ENCODE assay signal across 20 cellular contexts in genomic region chr4:136443006-136443405, GRCh38.
A peak's percentile ranks its signal among the peaks of the same experiment; 100 is the strongest.
DNase-seq lines count a peak whose midpoint lies in the region; ATAC-seq and TF ChIP-seq lines count a peak whose summit lies in the region.
"Had no signal": no experiment of that assay in that cellular context is flagged by ENCODE, and none has a peak within 500 bp of the region (broad histone marks: within the 10 kb centered on the region; RNA-seq: fewer than 3 reads in every experiment).

No MANE protein-coding gene starts in this region.

- H3K36me3 ChIP-seq in naive thymus-derived CD4-positive, alpha-beta T cell (ENCODE audit: control insufficient read depth in 2 of 3, insufficient read depth in 3 of 3, low read length in 3 of 3) = no peaks in the 10 kb centered on the region
- no peaks in the 10 kb centered on the region for H3K36me3 ChIP-seq in upper lobe of right lung
- H3K36me3 ChIP-seq in WERI-Rb-1 = no peaks in the 10 kb centered on the region
- H3K36me3 ChIP-seq: BE2C; BLaER1 treated with 17β-estradiol and CSF1 and Interleukin-3, amounts not matched to agents 10 nM and 100 nM had no signal

- POLR2A ChIA-PET in naive thymus-derived CD4-positive, alpha-beta T cell (lab: Charles Lee) = no interaction called here

- no peak overlapping the region for H3K27ac ChIP-seq in naive thymus-derived CD4-positive, alpha-beta T cell (ENCODE audit: low read depth, low read length)
- H3K27ac ChIP-seq in upper lobe of right lung = no peak overlapping the region
- no peak overlapping the region for H3K27ac ChIP-seq in WERI-Rb-1
- H3K27ac ChIP-seq: 22Rv1; BLaER1 treated with 17β-estradiol and CSF1 and Interleukin-3, amounts not matched to agents 10 nM and 100 nM had no signal

- H3K9me3 Mint-ChIP-seq in naive thymus-derived CD4-positive, alpha-beta T cell = peaks cover 0 to 4% (median 0%) of the 10 kb centered on the region in 11 donors
- H3K9me3 Mint-ChIP-seq: CD4-positive, alpha-beta T cell had no signal

- H3K36me3 Mint-ChIP-seq in naive thymus-derived CD4-positive, alpha-beta T cell = no peaks in the 10 kb centered on the region
- H3K36me3 Mint-ChIP-seq: CD14-positive monocyte; CD8-positive, alpha-beta memory T cell had no signal

- H3K27ac Mint-ChIP-seq in naive thymus-derived CD4-positive, alpha-beta T cell = no peak overlapping the region
- H3K27ac Mint-ChIP-seq: CD14-positive monocyte; CD4-positive, alpha-beta T cell; CD8-positive, alpha-beta memory T cell; GM23338 had no signal

- intact Hi-C loops in cardiac septum (cut with DNase I) (no loop called here), left cardiac atrium (cut with DNase I) (no loop called here), upper lobe of right lung (cut with DNase I) (no loop called here)
- intact Hi-C loops in naive thymus-derived CD4-positive, alpha-beta T cell (cut with micrococcal nuclease) = no loop called here

- ATAC-seq in left cardiac atrium (no peak), upper lobe of right lung (peak; percentile 17)
- peak; percentile 20 for ATAC-seq in naive thymus-derived CD4-positive, alpha-beta T cell
- ATAC-seq: GM23338 had no signal

- no peaks in the 10 kb centered on the region for H3K4me1 Mint-ChIP-seq in naive thymus-derived CD4-positive, alpha-beta T cell
- H3K4me1 Mint-ChIP-seq: CD14-positive monocyte; CD8-positive, alpha-beta memory T cell; GM23338 had no signal

- H3K4me3 Mint-ChIP-seq in naive thymus-derived CD4-positive, alpha-beta T cell = no peak overlapping the region
- H3K4me3 Mint-ChIP-seq: CD14-positive monocyte; CD4-positive, alpha-beta T cell; CD8-positive, alpha-beta memory T cell; GM23338 had no signal

- H3K27me3 ChIP-seq in naive thymus-derived CD4-positive, alpha-beta T cell (ENCODE audit: control insufficient read depth in 2 of 2, insufficient read depth in 2 of 2, low read length in 2 of 2) = no peaks in the 10 kb centered on the region
- no peaks in the 10 kb centered on the region for H3K27me3 ChIP-seq in upper lobe of right lung
- no peaks in the 10 kb centered on the region for H3K27me3 ChIP-seq in WERI-Rb-1 (ENCODE audit: insufficient read depth, low read depth, severe bottlenecking)
- H3K27me3 ChIP-seq: BE2C; BLaER1 treated with 17β-estradiol and CSF1 and Interleukin-3, amounts not matched to agents 10 nM and 100 nM had no signal

- no peaks in the 10 kb centered on the region for H3K27me3 Mint-ChIP-seq in naive thymus-derived CD4-positive, alpha-beta T cell
- H3K27me3 Mint-ChIP-seq: CD4-positive, alpha-beta T cell; CD8-positive, alpha-beta memory T cell had no signal

- H3K4me1 ChIP-seq in naive thymus-derived CD4-positive, alpha-beta T cell (ENCODE audit: control insufficient read depth in 2 of 2, insufficient read depth in 2 of 2, low read length in 2 of 2) = no peaks in the 10 kb centered on the region
- H3K4me1 ChIP-seq in upper lobe of right lung = no peaks in the 10 kb centered on the region
- H3K4me1 ChIP-seq: BE2C; BLaER1 treated with 17β-estradiol and CSF1 and Interleukin-3, amounts not matched to agents 10 nM and 100 nM had no signal

- CTCF ChIA-PET in naive thymus-derived CD4-positive, alpha-beta T cell (lab: Charles Lee) = no interaction called here

- no peak overlapping the region for H3K4me3 ChIP-seq in naive thymus-derived CD4-positive, alpha-beta T cell (ENCODE audit: low read length)
- H3K4me3 ChIP-seq in upper lobe of right lung (no peak overlapping the region), WERI-Rb-1 (ENCODE audit: low read depth, low read length) (no peak overlapping the region)
- H3K4me3 ChIP-seq: BLaER1 treated with 17β-estradiol and CSF1 and Interleukin-3, amounts not matched to agents 10 nM and 100 nM; GM23338 had no signal

- TF ChIP-seq CTCF in upper lobe of right lung (IDR thresholded peaks at IDR 0.05) (no peak), WERI-Rb-1 (IDR thresholded peaks at IDR 0.05; ENCODE audit: low read depth, low read length) (no peak)

- DNase-seq in cardiac septum (ENCODE audit: low spot score) (peak; percentile 68), left cardiac atrium (no peak), upper lobe of right lung (no peak), WERI-Rb-1 (no peak)
- no peak for DNase-seq in naive thymus-derived CD4-positive, alpha-beta T cell
- DNase-seq in activated CD8-positive, alpha-beta memory T cell treated with anti-CD3 and anti-CD28 coated beads, Interleukin-2, amount 50 U/mL, for 48 hours = no peak
- DNase-seq: AML-193; BE2C; CD4-positive, alpha-beta T cell; CD8-positive, alpha-beta memory T cell; DMS 273 treated with DMSO at 0.1 percent for 48 hours; DMS79; EL; GF-D8; H7; HCEC 1CT had no signal

- no peaks in the 10 kb centered on the region for H3K9me3 ChIP-seq in naive thymus-derived CD4-positive, alpha-beta T cell (ENCODE audit: control insufficient read depth in 2 of 3, low read length in 3 of 3)
- H3K9me3 ChIP-seq in upper lobe of right lung (no peaks in the 10 kb centered on the region), WERI-Rb-1 (ENCODE audit: severe bottlenecking) (no peaks in the 10 kb centered on the region)
- H3K9me3 ChIP-seq: BE2C had no signal

Comparison
In these comparisons a context has a peak if more than half of its experiments do, and no peak if none do; other contexts are left out.
1. ATAC-seq: peak in naive thymus-derived CD4-positive, alpha-beta T cell (single experiment) and upper lobe of right lung (single experiment); none in left cardiac atrium (0 of 2).